9 cellular contexts compared by ENCODE assay signal in the genomic region with DNA sequence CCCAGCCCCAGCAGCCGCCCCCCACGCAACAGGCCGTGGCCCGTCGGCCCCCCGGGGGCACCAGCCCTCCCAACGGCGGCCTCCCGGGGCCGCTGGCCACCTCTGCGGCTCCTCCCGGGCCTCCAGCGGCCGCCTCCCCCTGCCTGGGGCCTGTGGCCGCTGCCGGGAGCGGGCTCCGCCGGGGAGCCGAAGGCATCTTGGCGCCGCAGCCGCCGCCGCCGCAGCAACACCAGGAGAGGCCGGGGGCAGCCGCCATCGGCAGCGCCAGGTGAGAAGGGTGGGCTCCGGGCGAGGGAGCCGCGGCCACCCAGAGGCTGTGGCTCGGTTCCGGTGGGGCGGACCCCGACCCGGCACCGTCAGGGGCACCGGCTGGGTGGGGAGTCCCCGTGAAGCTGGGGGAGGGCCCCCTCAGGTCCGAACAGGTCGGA. TPM values are rescaled to one million over a fixed set of nuclear protein-coding genes. Genes with fewer than 3 reads are reported as not detected.
DNase-seq lines count a peak whose midpoint lies in the region; ATAC-seq and TF ChIP-seq lines count a peak whose summit lies in the region.
"Had no signal": no experiment of that assay in that cellular context is flagged by ENCODE, and none has a peak within 500 bp of the region (broad histone marks: within the 10 kb centered on the region; RNA-seq: fewer than 3 reads in every experiment).

No MANE protein-coding gene starts in this region.

- no peaks in the 10 kb centered on the region for H3K9me3 ChIP-seq in skeletal muscle tissue (ENCODE audit: control insufficient read depth in 3 of 3, low read length in 3 of 3)

- ATAC-seq in HG02759 (IDR thresholded peaks at IDR 0.05; ENCODE audit: unreplicated experiment) (peak; percentile 18), left cardiac atrium (peak; percentile 2 to 7), HG03045 (IDR thresholded peaks at IDR 0.05; ENCODE audit: unreplicated experiment) (no peak), HG03159 (IDR thresholded peaks at IDR 0.05; ENCODE audit: unreplicated experiment) (no peak)

- H3K4me1 Mint-ChIP-seq in activated CD4-positive, alpha-beta memory T cell treated with anti-CD3 and anti-CD28 coated beads, Interleukin-2, amount 10 ng/mL, durations not matched to agents 7 days and 5 days: peaks cover 55% of the 10 kb centered on the region

- H3K4me3 ChIP-seq in GM12875 (ENCODE audit: low read depth, low read length) (peak overlapping the region; percentile 87), skeletal muscle tissue (ENCODE audit: low read length in 3 of 3) (peak overlapping the region; percentile 95 to 97 (median 97))

- H3K4me1 ChIP-seq in skeletal muscle tissue (ENCODE audit: control insufficient read depth in 3 of 3, insufficient read depth in 3 of 3, low read length in 3 of 3): peaks cover 23 to 36% (median 25%) of the 10 kb centered on the region in 3 donors

- peaks cover 54% of the 10 kb centered on the region for H3K36me3 Mint-ChIP-seq in activated CD4-positive, alpha-beta memory T cell treated with anti-CD3 and anti-CD28 coated beads, Interleukin-2, amount 10 ng/mL, durations not matched to agents 7 days and 5 days (ENCODE audit: low read depth)

- no peak for TF ChIP-seq CTCF in GM12875 (IDR thresholded peaks at IDR 0.05; ENCODE audit: borderline replicate concordance, insufficient read depth, low read depth, low read length)

- no peaks in the 10 kb centered on the region for H3K27me3 ChIP-seq in skeletal muscle tissue (ENCODE audit: control insufficient read depth in 3 of 3, insufficient read depth in 3 of 3, low read length in 3 of 3)

- CTCF ChIA-PET in activated CD4-positive, alpha-beta memory T cell treated with anti-CD3 and anti-CD28 coated beads, Interleukin-2, amount 10 ng/mL, durations not matched to agents 7 days and 5 days (lab: Charles Lee): interaction anchor here (0.9 to 2.7 kb wide), 2 partner anchors 113 to 122 kb away, joined by 4 to 18 read pairs; no protein-coding TSS in a partner anchor

- no peak for DNase-seq in activated CD4-positive, alpha-beta memory T cell treated with anti-CD3 and anti-CD28 coated beads, Interleukin-2, amount 10 ng/mL, durations not matched to agents 7 days and 5 days
- peak; percentile 29 for DNase-seq in left cardiac atrium
- no peak for DNase-seq in kidney tubule cell (ENCODE audit: low spot score)

- peak overlapping the region; percentile 80 for H3K27ac Mint-ChIP-seq in activated CD4-positive, alpha-beta memory T cell treated with anti-CD3 and anti-CD28 coated beads, Interleukin-2, amount 10 ng/mL, durations not matched to agents 7 days and 5 days

- peaks cover 22 to 28% (median 25%) of the 10 kb centered on the region in 3 donors for H3K36me3 ChIP-seq in skeletal muscle tissue (ENCODE audit: control insufficient read depth in 3 of 3, insufficient read depth in 3 of 3, low read length in 3 of 3)

- H3K9me3 Mint-ChIP-seq in activated CD4-positive, alpha-beta memory T cell treated with anti-CD3 and anti-CD28 coated beads, Interleukin-2, amount 10 ng/mL, durations not matched to agents 7 days and 5 days: no peaks in the 10 kb centered on the region

- H3K27ac ChIP-seq in skeletal muscle tissue (ENCODE audit: low read depth, low read length): peak overlapping the region; percentile 99

- H3K4me3 Mint-ChIP-seq in activated CD4-positive, alpha-beta memory T cell treated with anti-CD3 and anti-CD28 coated beads, Interleukin-2, amount 10 ng/mL, durations not matched to agents 7 days and 5 days: peak overlapping the region; percentile 99

- peak overlapping the region; percentile 89 to 99 (median 97) for H3K9ac ChIP-seq in skeletal muscle tissue (ENCODE audit: low read depth in 1 of 3, low read length in 3 of 3)

- intact Hi-C loops in left cardiac atrium (cut with DNase I): no loop called here

- no peaks in the 10 kb centered on the region for H3K27me3 Mint-ChIP-seq in activated CD4-positive, alpha-beta memory T cell treated with anti-CD3 and anti-CD28 coated beads, Interleukin-2, amount 10 ng/mL, durations not matched to agents 7 days and 5 days

- POLR2A ChIA-PET in activated CD4-positive, alpha-beta memory T cell treated with anti-CD3 and anti-CD28 coated beads, Interleukin-2, amount 10 ng/mL, durations not matched to agents 7 days and 5 days (lab: Charles Lee): interaction anchor here (0.6 to 4.2 kb wide), 19 partner anchors 8 to 332 kb away, joined by 3 to 77 read pairs (median 8); partner anchors contain the start of genes ATP2A1, CLN3, NFATC2IP and RABEP2

RNA-seq across cellular contexts. Expression of gene ATXN2L, which starts 0.5 kb away (rescaled TPM):
- 100 to 1,000 TPM; 255 to 267 TPM for total RNA-seq in activated CD4-positive, alpha-beta memory T cell treated with anti-CD3 and anti-CD28 coated beads, Interleukin-2, amount 10 ng/mL, durations not matched to agents 7 days and 5 days
- total RNA-seq in left cardiac atrium (10 to 100 TPM; 52.5 to 66.2 TPM), skeletal muscle tissue (9.9 TPM)

RNA-seq across cellular contexts. Expression of gene TUFM, which starts 22.8 kb away (rescaled TPM):
- total RNA-seq in activated CD4-positive, alpha-beta memory T cell treated with anti-CD3 and anti-CD28 coated beads, Interleukin-2, amount 10 ng/mL, durations not matched to agents 7 days and 5 days: 100 to 1,000 TPM; 107 TPM
- 100 to 1,000 TPM; 167 to 183 TPM for total RNA-seq in left cardiac atrium
- 67.8 TPM for total RNA-seq in skeletal muscle tissue

RNA-seq across cellular contexts. Expression of gene SH2B1, which starts 40.3 kb away (rescaled TPM):
- total RNA-seq in activated CD4-positive, alpha-beta memory T cell treated with anti-CD3 and anti-CD28 coated beads, Interleukin-2, amount 10 ng/mL, durations not matched to agents 7 days and 5 days: 10 to 100 TPM; 44.4 to 45.1 TPM
- total RNA-seq in left cardiac atrium: 10 to 100 TPM; 37.4 to 39.0 TPM
- 6.8 TPM for total RNA-seq in skeletal muscle tissue

RNA-seq across cellular contexts. Expression of gene ATP2A1, which starts 55.0 kb away (rescaled TPM):
- total RNA-seq in activated CD4-positive, alpha-beta memory T cell treated with anti-CD3 and anti-CD28 coated beads, Interleukin-2, amount 10 ng/mL, durations not matched to agents 7 days and 5 days: 1 to 10 TPM; 1.6 to 2.5 TPM
- total RNA-seq in left cardiac atrium (under 1 TPM; 0.27 to 0.37 TPM), skeletal muscle tissue (502 TPM)
- total RNA-seq: SK-MEL-5 had no signal

Comparison
In these comparisons a context has a peak if more than half of its experiments do, and no peak if none do; other contexts are left out.
1. ATAC-seq: peak in HG02759 (single experiment) and left cardiac atrium (2 of 2); none in HG03045 (single experiment) and HG03159 (single experiment).